12 cellular contexts compared by ENCODE assay signal in the genomic region with DNA sequence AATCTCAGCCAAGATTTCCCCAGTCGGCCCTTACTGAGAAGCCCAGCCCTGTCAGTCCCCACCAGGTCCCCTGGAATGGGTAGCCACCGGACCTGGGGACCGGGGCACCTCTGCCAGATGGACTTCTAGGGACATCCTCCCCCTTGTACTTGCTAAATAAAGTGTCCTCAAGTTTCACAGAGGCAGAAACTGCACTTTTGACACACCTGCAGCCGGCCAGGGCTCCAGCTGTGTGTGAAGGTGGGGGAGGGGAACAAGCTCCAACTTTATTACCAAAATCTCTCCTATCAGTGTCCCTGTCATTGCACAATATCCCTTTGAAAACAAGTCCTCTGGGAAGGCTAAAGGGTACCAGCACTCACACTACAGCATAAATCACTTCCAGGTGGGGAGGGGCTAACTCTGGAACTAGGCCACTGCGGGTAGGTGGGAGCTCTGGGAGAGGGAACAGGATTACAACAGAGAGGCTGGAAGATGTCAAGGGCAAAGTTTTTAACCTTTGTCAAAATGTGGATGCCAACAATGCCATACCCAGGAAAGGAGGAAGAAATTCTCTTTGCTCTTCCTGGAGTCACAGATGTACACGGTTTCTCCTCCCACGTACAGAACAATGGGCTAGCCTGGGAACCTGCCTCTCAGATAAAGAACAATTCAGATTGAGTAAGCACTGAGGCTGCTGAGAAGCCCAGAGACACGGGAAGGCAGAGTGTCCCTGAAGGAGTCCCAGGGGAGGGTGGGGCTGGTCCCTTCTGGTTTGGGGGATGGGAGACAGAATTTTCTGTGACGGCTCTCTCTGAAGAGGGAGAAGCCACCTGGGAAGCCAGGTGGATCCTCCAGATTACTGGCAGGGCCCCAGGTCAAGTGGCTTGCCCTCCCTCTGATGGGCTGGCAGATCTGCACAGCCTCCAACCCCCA. TPM values are rescaled to one million over a fixed set of nuclear protein-coding genes. Genes with fewer than 3 reads are reported as not detected.
A peak's percentile ranks its signal among the peaks of the same experiment; 100 is the strongest.
DNase-seq lines count a peak whose midpoint lies in the region; ATAC-seq and TF ChIP-seq lines count a peak whose summit lies in the region.
"Had no signal": no experiment of that assay in that cellular context is flagged by ENCODE, and none has a peak within 500 bp of the region (broad histone marks: within the 10 kb centered on the region; RNA-seq: fewer than 3 reads in every experiment).

No MANE protein-coding gene starts in this region.

- DNase-seq in NCI-H1092 (lab: John Stamatoyannopoulos, UW) (peak; percentile 6), NCI-H1092 treated with DMSO at 0.1 percent for 48 hours (lab: John Stamatoyannopoulos, UW) (no peak), NCI-H2171 (lab: John Stamatoyannopoulos, UW) (peak; percentile 98), thyroid gland (peak; percentile 48 to 56), mesenteric fat pad (ENCODE audit: low spot score) (no peak), G401 (ENCODE audit: low spot score) (no peak)
- DNase-seq: 8988T; NCI-H1930; stimulated activated CD4-positive, alpha-beta T cell treated with anti-CD3 and anti-CD28 coated beads, Interleukin-4, amount 100 ng/mL, for 4 hours had no signal

- WGBS in thyroid gland, 2 donors, result 56 to 66% methylated on average over 8 to 9 of the region's 9 CpGs

- no peak for TF ChIP-seq POLR2A in thyroid gland (IDR thresholded peaks at IDR 0.05)

- no peaks in the 10 kb centered on the region for H3K9me3 ChIP-seq in thyroid gland

- intact Hi-C loops in thyroid gland (cut with DNase I), result no loop called here

- ATAC-seq in esophagus mucosa (peak; percentile 18), HG02840 (IDR thresholded peaks at IDR 0.05; ENCODE audit: low FRiP score, unreplicated experiment) (no peak)
- ATAC-seq: activated naive CD4-positive, alpha-beta T cell treated with anti-CD3 and anti-CD28 coated beads, Interleukin-2, amount 50 U/mL, for 72 hours had no signal

- H3K36me3 ChIP-seq in thyroid gland, result no peaks in the 10 kb centered on the region

- no peak overlapping the region for H3K4me3 ChIP-seq in thyroid gland (replicated peaks in 1 of 3)

- H3K27ac ChIP-seq in thyroid gland, result peak overlapping the region; percentile 1 to 73 (median 16)

- in situ Hi-C loops in G401 (cut with HindIII; ENCODE audit: low sequenced_read_pairs), result no loop called here

- peaks cover 16 to 34% of the 10 kb centered on the region in 2 donors for H3K4me1 ChIP-seq in thyroid gland

- TF ChIP-seq CTCF in thyroid gland (IDR thresholded peaks at IDR 0.05), result no peak

- no peaks in the 10 kb centered on the region for H3K27me3 ChIP-seq in thyroid gland

RNA-seq across cellular contexts. Expression of gene SDC1, which starts 11.0 kb away (rescaled TPM):
- total RNA-seq in esophagus mucosa, result 477 TPM
- total RNA-seq in thyroid gland, result 10 to 100 TPM; 21.9 to 28.0 (median 24.7) TPM
- 2.3 TPM for total RNA-seq in mesenteric fat pad
- 37.4 and 45.5 TPM in 2 replicates for total RNA-seq in G401 (2014; rRNA removed; shearing (Covaris generic))

Comparison
In these comparisons a context has a peak if more than half of its experiments do, and no peak if none do; other contexts are left out.
1. DNase-seq: peak in NCI-H1092 (single experiment), NCI-H2171 (single experiment) and thyroid gland (2 of 2); none in NCI-H1092 treated with DMSO at 0.1 percent for 48 hours (single experiment), mesenteric fat pad (single experiment) and G401 (single experiment).
2. RNA of gene SDC1, which starts 11.0 kb away (total RNA-seq): 477 TPM in esophagus mucosa (single experiment); 37.4 to 45.5 TPM in G401, 21.9 to 28.0 TPM in thyroid gland and 2.3 TPM in mesenteric fat pad (single experiment); every median in the first group is over 10 times any median in the second.